In the genomic region with DNA sequence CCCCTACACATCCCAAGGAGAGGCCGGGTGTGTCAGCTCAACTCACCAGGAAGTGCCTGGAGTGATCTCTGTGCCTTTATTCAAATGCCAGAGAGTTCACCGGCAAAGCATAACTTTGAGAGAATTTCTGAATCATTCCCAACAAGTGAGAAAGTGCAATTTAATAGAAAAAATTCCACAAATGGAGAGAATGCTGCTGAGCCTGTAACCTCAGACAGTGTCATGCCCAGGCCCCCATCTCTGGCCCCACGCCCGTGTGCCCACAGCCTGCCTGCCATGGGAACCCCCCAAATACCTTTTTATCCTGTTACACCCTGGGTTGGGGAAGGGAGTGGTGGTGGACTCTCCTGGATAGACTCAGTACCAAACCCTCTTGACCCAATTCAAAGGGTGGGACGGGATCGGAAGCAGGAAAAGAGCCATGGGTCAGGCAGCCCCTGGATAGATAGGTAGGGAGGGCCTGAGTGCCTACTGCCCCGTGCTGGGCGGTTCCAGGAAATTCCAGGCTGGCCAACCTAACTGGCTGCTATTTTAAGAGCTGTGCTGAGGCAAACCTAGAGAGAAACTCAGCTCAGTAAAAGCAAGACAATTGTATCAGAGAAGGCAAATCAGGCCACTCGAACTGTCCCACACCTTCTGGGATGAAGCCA, we compare ENCODE assay signal across 10 cellular contexts.
A peak's percentile ranks its signal among the peaks of the same experiment; 100 is the strongest.
DNase-seq lines count a peak whose midpoint lies in the region; ATAC-seq, FAIRE-seq and TF ChIP-seq lines count a peak whose summit lies in the region.
"Had no signal": no experiment of that assay in that cellular context is flagged by ENCODE, and none has a peak within 500 bp of the region (broad histone marks: within the 10 kb centered on the region; RNA-seq: fewer than 3 reads in every experiment).

No MANE protein-coding gene starts in this region.

- peaks cover 41% of the 10 kb centered on the region for H3K4me1 ChIP-seq in A549
- H3K4me1 ChIP-seq in SJCRH30, result peaks cover 27% of the 10 kb centered on the region
- peaks cover 19% of the 10 kb centered on the region for H3K4me1 ChIP-seq in mucosa of stomach (ENCODE audit: control insufficient read depth, insufficient read depth, low read length)
- no peaks in the 10 kb centered on the region for H3K4me1 ChIP-seq in sigmoid colon

- peak overlapping the region; percentile 92 to 98 for H3K27ac ChIP-seq in A549
- peak overlapping the region; percentile 32; the same call in 1 of the 2 replicates for H3K27ac ChIP-seq in SJCRH30
- H3K27ac ChIP-seq in sigmoid colon, result peak overlapping the region in 1 of 4 donors; percentile 66

- H3K9me3 ChIP-seq in A549, result no peaks in the 10 kb centered on the region
- H3K9me3 ChIP-seq in SJCRH30 (replicated peaks), result no peaks in the 10 kb centered on the region
- H3K9me3 ChIP-seq in mucosa of stomach (ENCODE audit: control insufficient read depth, low read length), result no peaks in the 10 kb centered on the region
- no peaks in the 10 kb centered on the region for H3K9me3 ChIP-seq in sigmoid colon

- peak overlapping the region; percentile 55 for H3K4me2 ChIP-seq in A549

- peak in 1 of 2 experiments; percentile 7; a peak in 2 of 5 replicates for TF ChIP-seq RAD21 in A549 (conservative IDR thresholded peaks at IDR 0.05 in 1 of 2, IDR thresholded peaks at IDR 0.05 in 1 of 2)

- intact Hi-C loops in sigmoid colon (cut with DNase I), result no loop called here

- H3K4me3 ChIP-seq in A549 (peak overlapping the region; percentile 4; the same call in 2 of the 3 replicates), SJCRH30 (no peak overlapping the region), fibroblast of pulmonary artery (replicated peaks; ENCODE audit: low read depth, low read length) (no peak overlapping the region), mucosa of stomach (ENCODE audit: low read length) (no peak overlapping the region), sigmoid colon (no peak overlapping the region)

- CTCF ChIA-PET in A549 (lab: Yijun Ruan, JAX), result interaction anchor here (0.9 to 7.9 kb wide), 4 partner anchors 46 to 254 kb away, joined by 3 to 51 read pairs (median 4); no protein-coding TSS in a partner anchor

- peak; percentile 93 for FAIRE-seq in A549 (lab: Jason Lieb, UNC)

- TF ChIP-seq CTCF in A549 (IDR thresholded peaks at IDR 0.05) (no peak), fibroblast of pulmonary artery (IDR thresholded peaks at IDR 0.05; ENCODE audit: low read length, missing control alignments) (no peak), sigmoid colon (IDR thresholded peaks at IDR 0.05) (no peak)

- TF ChIP-seq EP300 in A549 (IDR thresholded peaks at IDR 0.05) (peak in 1 of 2 experiments; percentile 66; a peak in 1 of 5 replicates), sigmoid colon (IDR thresholded peaks at IDR 0.05) (no peak)

- TF ChIP-seq POLR2A in A549 (IDR thresholded peaks at IDR 0.05; ENCODE audit: low read length) (no peak), sigmoid colon (IDR thresholded peaks at IDR 0.05) (no peak)

- POLR2A ChIA-PET in A549 (lab: Yijun Ruan, JAX), result interaction anchor here (0.6 to 3.1 kb wide), 9 partner anchors 12 to 586 kb away, joined by 3 to 20 read pairs (median 4); no protein-coding TSS in a partner anchor

- no peaks in the 10 kb centered on the region for H3K27me3 ChIP-seq in SJCRH30
- H3K27me3 ChIP-seq in mucosa of stomach (ENCODE audit: control insufficient read depth, insufficient read depth, low read length), result no peaks in the 10 kb centered on the region
- H3K27me3 ChIP-seq in sigmoid colon, result no peaks in the 10 kb centered on the region

- ATAC-seq in A549 (peak; percentile 88), GM19463 (IDR thresholded peaks at IDR 0.05; ENCODE audit: unreplicated experiment) (no peak)

- DNase-seq in A549 (ENCODE audit: low read depth in 1 of 2, low spot score in 1 of 2) (peak; percentile 55 to 84), SJCRH30 (no peak), fibroblast of pulmonary artery (ENCODE audit: low read depth) (peak; percentile 68), germinal center (ENCODE audit: low spot score) (no peak), NCI-H187 treated with DMSO at 0.1 percent for 48 hours (lab: John Stamatoyannopoulos, UW) (no peak), sigmoid colon (no peak)
- DNase-seq: 8988T, NCI-H446 treated with DMSO at 0.1 percent for 48 hours had no signal

- H3K36me3 ChIP-seq in SJCRH30, result no peaks in the 10 kb centered on the region
- no peaks in the 10 kb centered on the region for H3K36me3 ChIP-seq in mucosa of stomach (ENCODE audit: control insufficient read depth, insufficient read depth, low read length)
- no peaks in the 10 kb centered on the region for H3K36me3 ChIP-seq in sigmoid colon

- peak overlapping the region; percentile 56 for H3K9ac ChIP-seq in mucosa of stomach (ENCODE audit: low read length)

- WGBS in A549 (ENCODE audit: missing lambda C conversion rate), result 10% methylated on average over 9 of the region's 9 CpGs
- WGBS in sigmoid colon, 2 donors, result 49 to 70% methylated on average over 9 of the region's 9 CpGs

TF ChIP-seq in A549, 52 proteins besides CTCF, POLR2A, EP300 and RAD21:
- TF ChIP-seq NR3C1 (IDR thresholded peaks at IDR 0.05) (no peak), GATA3 (IDR thresholded peaks at IDR 0.05; ENCODE audit: borderline replicate concordance) (peak; percentile 54; the same call in 1 of the 2 replicates), HOXB13 (CRISPR knock-in tag; IDR thresholded peaks at IDR 0.05; ENCODE audit: low read depth) (0 out of 2 replicates have a peak, but pooled peaks have one; percentile 47), RFX5 (IDR thresholded peaks at IDR 0.05) (no peak), FOSL2 (IDR thresholded peaks at IDR 0.05) (no peak), FOSL2 (CRISPR knock-in tag; IDR thresholded peaks at IDR 0.05) (peak; percentile 42; the same call in 1 of the 2 replicates), ZFP36 (IDR thresholded peaks at IDR 0.05; ENCODE audit: borderline replicate concordance, partially characterized antibody) (no peak), JUN (IDR thresholded peaks at IDR 0.05) (peak in 1 of 2 experiments; percentile 15; a peak in 2 of 5 replicates), HOXB5 (CRISPR knock-in tag; IDR thresholded peaks at IDR 0.05) (0 out of 2 replicates have a peak, but pooled peaks have one; percentile 52), CHD4 (IDR thresholded peaks at IDR 0.05; ENCODE audit: borderline replicate concordance) (no peak), CBX2 (IDR thresholded peaks at IDR 0.05; ENCODE audit: borderline replicate concordance, low read depth) (no peak)
- TF ChIP-seq, protein P1, sequence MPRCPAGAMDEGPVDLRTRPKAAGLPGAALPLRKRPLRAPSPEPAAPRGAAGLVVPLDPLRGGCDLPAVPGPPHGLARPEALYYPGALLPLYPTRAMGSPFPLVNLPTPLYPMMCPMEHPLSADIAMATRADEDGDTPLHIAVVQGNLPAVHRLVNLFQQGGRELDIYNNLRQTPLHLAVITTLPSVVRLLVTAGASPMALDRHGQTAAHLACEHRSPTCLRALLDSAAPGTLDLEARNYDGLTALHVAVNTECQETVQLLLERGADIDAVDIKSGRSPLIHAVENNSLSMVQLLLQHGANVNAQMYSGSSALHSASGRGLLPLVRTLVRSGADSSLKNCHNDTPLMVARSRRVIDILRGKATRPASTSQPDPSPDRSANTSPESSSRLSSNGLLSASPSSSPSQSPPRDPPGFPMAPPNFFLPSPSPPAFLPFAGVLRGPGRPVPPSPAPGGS (IDR thresholded peaks at IDR 0.05), result 0 out of 3 replicates have a peak, but pooled peaks have one; percentile 14
- TF ChIP-seq, protein P2, sequence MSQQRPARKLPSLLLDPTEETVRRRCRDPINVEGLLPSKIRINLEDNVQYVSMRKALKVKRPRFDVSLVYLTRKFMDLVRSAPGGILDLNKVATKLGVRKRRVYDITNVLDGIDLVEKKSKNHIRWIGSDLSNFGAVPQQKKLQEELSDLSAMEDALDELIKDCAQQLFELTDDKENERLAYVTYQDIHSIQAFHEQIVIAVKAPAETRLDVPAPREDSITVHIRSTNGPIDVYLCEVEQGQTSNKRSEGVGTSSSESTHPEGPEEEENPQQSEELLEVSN (IDR thresholded peaks at IDR 0.05; ENCODE audit: borderline replicate concordance, low read depth), result 0 out of 2 replicates have a peak, but pooled peaks have one; percentile 21
- TF ChIP-seq, protein P3, sequence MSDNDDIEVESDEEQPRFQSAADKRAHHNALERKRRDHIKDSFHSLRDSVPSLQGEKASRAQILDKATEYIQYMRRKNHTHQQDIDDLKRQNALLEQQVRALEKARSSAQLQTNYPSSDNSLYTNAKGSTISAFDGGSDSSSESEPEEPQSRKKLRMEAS (IDR thresholded peaks at IDR 0.05), result peak; percentile 36; the same call in 1 of the 2 replicates
- TF ChIP-seq, protein P4, sequence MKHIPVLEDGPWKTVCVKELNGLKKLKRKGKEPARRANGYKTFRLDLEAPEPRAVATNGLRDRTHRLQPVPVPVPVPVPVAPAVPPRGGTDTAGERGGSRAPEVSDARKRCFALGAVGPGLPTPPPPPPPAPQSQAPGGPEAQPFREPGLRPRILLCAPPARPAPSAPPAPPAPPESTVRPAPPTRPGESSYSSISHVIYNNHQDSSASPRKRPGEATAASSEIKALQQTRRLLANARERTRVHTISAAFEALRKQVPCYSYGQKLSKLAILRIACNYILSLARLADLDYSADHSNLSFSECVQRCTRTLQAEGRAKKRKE (CRISPR knock-in tag; IDR thresholded peaks at IDR 0.05; ENCODE audit: low read depth), result peak; percentile 53; the same call in 1 of the 2 replicates
- TF ChIP-seq, protein P5, sequence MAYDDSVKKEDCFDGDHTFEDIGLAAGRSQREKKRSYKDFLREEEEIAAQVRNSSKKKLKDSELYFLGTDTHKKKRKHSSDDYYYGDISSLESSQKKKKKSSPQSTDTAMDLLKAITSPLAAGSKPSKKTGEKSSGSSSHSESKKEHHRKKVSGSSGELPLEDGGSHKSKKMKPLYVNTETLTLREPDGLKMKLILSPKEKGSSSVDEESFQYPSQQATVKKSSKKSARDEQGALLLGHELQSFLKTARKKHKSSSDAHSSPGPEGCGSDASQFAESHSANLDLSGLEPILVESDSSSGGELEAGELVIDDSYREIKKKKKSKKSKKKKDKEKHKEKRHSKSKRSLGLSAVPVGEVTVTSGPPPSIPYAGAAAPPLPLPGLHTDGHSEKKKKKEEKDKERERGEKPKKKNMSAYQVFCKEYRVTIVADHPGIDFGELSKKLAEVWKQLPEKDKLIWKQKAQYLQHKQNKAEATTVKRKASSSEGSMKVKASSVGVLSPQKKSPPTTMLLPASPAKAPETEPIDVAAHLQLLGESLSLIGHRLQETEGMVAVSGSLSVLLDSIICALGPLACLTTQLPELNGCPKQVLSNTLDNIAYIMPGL (CRISPR knock-in tag; IDR thresholded peaks at IDR 0.05; ENCODE audit: borderline replicate concordance), result no peak

Comparison
In these comparisons a context has a peak if more than half of its experiments do, and no peak if none do; other contexts are left out.
1. DNase-seq: peak in A549 (2 of 2) and fibroblast of pulmonary artery (single experiment); none in SJCRH30 (0 of 2), germinal center (single experiment), NCI-H187 treated with DMSO at 0.1 percent for 48 hours (single experiment) and sigmoid colon (single experiment).